ENCODE assay signal across 18 cellular contexts in genomic region chr17:29582254-29582765, GRCh38. TPM values are rescaled to one million over a fixed set of nuclear protein-coding genes. Genes with fewer than 3 reads are reported as not detected.
DNase-seq lines count a peak whose midpoint lies in the region; ATAC-seq, FAIRE-seq and TF ChIP-seq lines count a peak whose summit lies in the region.
"Had no signal": no experiment of that assay in that cellular context is flagged by ENCODE, and none has a peak within 500 bp of the region (broad histone marks: within the 10 kb centered on the region; RNA-seq: fewer than 3 reads in every experiment).

No MANE protein-coding gene starts in this region.

- TF ChIP-seq CTCF in K562 (IDR thresholded peaks at IDR 0.05 in 2 of 3, conservative IDR thresholded peaks at IDR 0.05 in 1 of 3; ENCODE audit: insufficient read depth in 2 of 3, low read depth in 1 of 3, low read length in 3 of 3) = no peak
- TF ChIP-seq CTCF in osteoblast (IDR thresholded peaks at IDR 0.05; ENCODE audit: extremely low read depth, low read depth, low read length) = no peak

- no peaks in the 10 kb centered on the region for H3K9me3 Mint-ChIP-seq in activated CD4-positive, alpha-beta memory T cell treated with anti-CD3 and anti-CD28 coated beads, Interleukin-2, amount 10 ng/mL, durations not matched to agents 7 days and 5 days
- no peaks in the 10 kb centered on the region for H3K9me3 Mint-ChIP-seq in activated CD4-positive, alpha-beta memory T cell treated with anti-CD3 and anti-CD28 coated beads for 36 hours
- no peaks in the 10 kb centered on the region for H3K9me3 Mint-ChIP-seq in activated CD8-positive, alpha-beta memory T cell treated with anti-CD3 and anti-CD28 coated beads, Interleukin-2, amount 10 ng/mL, durations not matched to agents 7 days and 5 days (ENCODE audit: low read depth)
- H3K9me3 Mint-ChIP-seq: activated T-helper 17 cell treated with anti-CD3 and anti-CD28 coated beads, Interleukin-2, amount 50 U/mL, for 72 hours; dendritic cell treated with granulocyte-macrophage colony-stimulating factor and Interleukin-4, amounts not matched to agents 40 ng/mL and 50 ng/mL, for 4 days; mesothelial cell of epicardium; naive thymus-derived CD8-positive, alpha-beta T cell had no signal

- no peak overlapping the region for H3K4me3 Mint-ChIP-seq in activated CD4-positive, alpha-beta memory T cell treated with anti-CD3 and anti-CD28 coated beads, Interleukin-2, amount 10 ng/mL, durations not matched to agents 7 days and 5 days
- no peak overlapping the region for H3K4me3 Mint-ChIP-seq in activated CD4-positive, alpha-beta memory T cell treated with anti-CD3 and anti-CD28 coated beads for 36 hours
- no peak overlapping the region for H3K4me3 Mint-ChIP-seq in activated CD8-positive, alpha-beta memory T cell treated with anti-CD3 and anti-CD28 coated beads, Interleukin-2, amount 10 ng/mL, durations not matched to agents 7 days and 5 days
- H3K4me3 Mint-ChIP-seq: activated T-helper 17 cell treated with anti-CD3 and anti-CD28 coated beads, Interleukin-2, amount 50 U/mL, for 72 hours; dendritic cell treated with granulocyte-macrophage colony-stimulating factor and Interleukin-4, amounts not matched to agents 40 ng/mL and 50 ng/mL, for 4 days; mesothelial cell of epicardium; naive thymus-derived CD8-positive, alpha-beta T cell had no signal

- H3K4me3 ChIP-seq in K562 (no peak overlapping the region), osteoblast (ENCODE audit: insufficient read depth, low read length) (no peak overlapping the region)
- H3K4me3 ChIP-seq: BLaER1 had no signal

- H3K27ac ChIP-seq in K562 (ENCODE audit: extremely low read depth, low read depth, low read length) (no peak overlapping the region), osteoblast (ENCODE audit: low read depth, low read length) (no peak overlapping the region)

- peaks cover 6 to 45% of the 10 kb centered on the region in 2 experiments; a peak in 4 of 5 replicates for H3K4me1 ChIP-seq in K562 (replicated peaks in 1 of 2; ENCODE audit: control insufficient read depth in 2 of 2, insufficient read depth in 2 of 2, low read length in 2 of 2)
- H3K4me1 ChIP-seq in osteoblast (ENCODE audit: insufficient read depth, low read length) = peaks cover 9% of the 10 kb centered on the region

- no TSS peak for BruUV-seq in K562 (replicated peaks; lab: Mats Ljungman, UMichigan)

- H3K27me3 ChIP-seq in K562 (ENCODE audit: control insufficient read depth in 2 of 2, insufficient read depth in 2 of 2, low read length in 2 of 2) (no peaks in the 10 kb centered on the region), osteoblast (ENCODE audit: insufficient read depth, low read length) (no peaks in the 10 kb centered on the region)
- H3K27me3 ChIP-seq: BLaER1 had no signal

- H3K27ac Mint-ChIP-seq in activated CD4-positive, alpha-beta memory T cell treated with anti-CD3 and anti-CD28 coated beads, Interleukin-2, amount 10 ng/mL, durations not matched to agents 7 days and 5 days = peak overlapping the region; percentile 26
- no peak overlapping the region for H3K27ac Mint-ChIP-seq in activated CD4-positive, alpha-beta memory T cell treated with anti-CD3 and anti-CD28 coated beads for 36 hours
- H3K27ac Mint-ChIP-seq in activated CD8-positive, alpha-beta memory T cell treated with anti-CD3 and anti-CD28 coated beads, Interleukin-2, amount 10 ng/mL, durations not matched to agents 7 days and 5 days = no peak overlapping the region
- H3K27ac Mint-ChIP-seq: activated T-helper 17 cell treated with anti-CD3 and anti-CD28 coated beads, Interleukin-2, amount 50 U/mL, for 72 hours; dendritic cell treated with granulocyte-macrophage colony-stimulating factor and Interleukin-4, amounts not matched to agents 40 ng/mL and 50 ng/mL, for 4 days; mesothelial cell of epicardium had no signal

- no peak for TF ChIP-seq POLR2A in K562 (conservative IDR thresholded peaks at IDR 0.05)

- no peak overlapping the region for H2AFZ ChIP-seq in K562 (ENCODE audit: low read depth, low read length)
- no peak overlapping the region for H2AFZ ChIP-seq in osteoblast (ENCODE audit: low read length)

- no peaks in the 10 kb centered on the region; the same call in 1 of the 2 replicates for H4K20me1 ChIP-seq in K562 (replicated peaks; ENCODE audit: control insufficient read depth, insufficient read depth, low read length)
- peaks cover 64% of the 10 kb centered on the region for H4K20me1 ChIP-seq in osteoblast (ENCODE audit: insufficient read depth, low read length)

- H3K36me3 Mint-ChIP-seq in activated CD4-positive, alpha-beta memory T cell treated with anti-CD3 and anti-CD28 coated beads, Interleukin-2, amount 10 ng/mL, durations not matched to agents 7 days and 5 days (ENCODE audit: low read depth) = peaks cover 30% of the 10 kb centered on the region
- H3K36me3 Mint-ChIP-seq in activated CD4-positive, alpha-beta memory T cell treated with anti-CD3 and anti-CD28 coated beads for 36 hours = peaks cover 11% of the 10 kb centered on the region
- H3K36me3 Mint-ChIP-seq in activated CD8-positive, alpha-beta memory T cell treated with anti-CD3 and anti-CD28 coated beads, Interleukin-2, amount 10 ng/mL, durations not matched to agents 7 days and 5 days = peaks cover 16% of the 10 kb centered on the region

- 71% methylated on average over 8 of the region's 10 CpGs for WGBS in K562 (ENCODE audit: insufficient coverage, low coverage, missing lambda C conversion rate)

- H3K4me2 ChIP-seq in K562 (ENCODE audit: insufficient read depth, low read length) (no peak overlapping the region), osteoblast (ENCODE audit: insufficient read depth, low read length) (no peak overlapping the region)
- H3K4me2 ChIP-seq: SK-N-SH had no signal

- TF ChIP-seq RAD21 in K562 (CRISPR knock-in tag; conservative IDR thresholded peaks at IDR 0.05 in 1 of 2, IDR thresholded peaks at IDR 0.05 in 1 of 2) = no peak

- peaks cover 34% of the 10 kb centered on the region; the same call in 1 of the 3 replicates for H3K36me3 ChIP-seq in K562 (ENCODE audit: control insufficient read depth, insufficient read depth, low read length)
- peaks cover 17% of the 10 kb centered on the region for H3K36me3 ChIP-seq in osteoblast (ENCODE audit: insufficient read depth, low read length)

- H3K4me1 Mint-ChIP-seq in activated CD4-positive, alpha-beta memory T cell treated with anti-CD3 and anti-CD28 coated beads, Interleukin-2, amount 10 ng/mL, durations not matched to agents 7 days and 5 days = peaks cover 47% of the 10 kb centered on the region
- H3K4me1 Mint-ChIP-seq in activated CD4-positive, alpha-beta memory T cell treated with anti-CD3 and anti-CD28 coated beads for 36 hours (ENCODE audit: low read depth) = peaks cover 34% of the 10 kb centered on the region
- H3K4me1 Mint-ChIP-seq in activated CD8-positive, alpha-beta memory T cell treated with anti-CD3 and anti-CD28 coated beads, Interleukin-2, amount 10 ng/mL, durations not matched to agents 7 days and 5 days = peaks cover 46% of the 10 kb centered on the region

- no peak for FAIRE-seq in K562 (lab: Jason Lieb, UNC)

- in situ Hi-C loops in K562 (cut with MboI) = no loop called here

- no peaks in the 10 kb centered on the region for H3K9me3 ChIP-seq in K562 (replicated peaks; ENCODE audit: control insufficient read depth, insufficient read depth, low read depth, low read length)
- H3K9me3 ChIP-seq in osteoblast (ENCODE audit: low read depth, low read length) = no peaks in the 10 kb centered on the region
- H3K9me3 ChIP-seq: BLaER1, SK-N-SH had no signal

- no peak for ATAC-seq in K562
- no peak for ATAC-seq in activated CD8-positive, alpha-beta memory T cell treated with anti-CD3 and anti-CD28 coated beads, Interleukin-2, amount 10 ng/mL, durations not matched to agents 7 days and 5 days
- ATAC-seq: activated T-helper 17 cell treated with anti-CD3 and anti-CD28 coated beads, Interleukin-2, amount 50 U/mL, for 72 hours; naive thymus-derived CD8-positive, alpha-beta T cell had no signal

- CTCF ChIA-PET in activated CD4-positive, alpha-beta memory T cell treated with anti-CD3 and anti-CD28 coated beads, Interleukin-2, amount 10 ng/mL, durations not matched to agents 7 days and 5 days (lab: Charles Lee) = interaction anchor here (0.5 to 5.5 kb wide), 5 partner anchors 9 to 291 kb away, joined by 3 to 43 read pairs (median 19); partner anchors contain the start of gene ANKRD13B
- CTCF ChIA-PET in activated CD4-positive, alpha-beta memory T cell treated with anti-CD3 and anti-CD28 coated beads for 36 hours (lab: Charles Lee) = interaction anchor here (1.0 to 6.9 kb wide), 7 partner anchors 9 to 213 kb away, joined by 3 to 98 read pairs (median 3); partner anchors contain the start of gene ANKRD13B
- CTCF ChIA-PET in K562 (lab: Yijun Ruan, JAX; ENCODE audit: low intra/inter-chr PET ratio) = no interaction called here
- CTCF ChIA-PET in activated CD8-positive, alpha-beta memory T cell treated with anti-CD3 and anti-CD28 coated beads, Interleukin-2, amount 10 ng/mL, durations not matched to agents 7 days and 5 days (lab: Charles Lee) = interaction anchor here (1.0 to 24.4 kb wide), 4 partner anchors 10 to 358 kb away, joined by 3 to 458 read pairs (median 87); partner anchors contain the start of genes ABHD15, ANKRD13B, CORO6 and TP53I13

- no peak for TF ChIP-seq EP300 in K562 (IDR thresholded peaks at IDR 0.05; ENCODE audit: low read length)

- H3K27me3 Mint-ChIP-seq in activated CD4-positive, alpha-beta memory T cell treated with anti-CD3 and anti-CD28 coated beads, Interleukin-2, amount 10 ng/mL, durations not matched to agents 7 days and 5 days = no peaks in the 10 kb centered on the region
- no peaks in the 10 kb centered on the region for H3K27me3 Mint-ChIP-seq in activated CD4-positive, alpha-beta memory T cell treated with anti-CD3 and anti-CD28 coated beads for 36 hours
- H3K27me3 Mint-ChIP-seq in activated CD8-positive, alpha-beta memory T cell treated with anti-CD3 and anti-CD28 coated beads, Interleukin-2, amount 10 ng/mL, durations not matched to agents 7 days and 5 days = no peaks in the 10 kb centered on the region
- H3K27me3 Mint-ChIP-seq: activated T-helper 17 cell treated with anti-CD3 and anti-CD28 coated beads, Interleukin-2, amount 50 U/mL, for 72 hours; dendritic cell treated with granulocyte-macrophage colony-stimulating factor and Interleukin-4, amounts not matched to agents 40 ng/mL and 50 ng/mL, for 4 days; naive thymus-derived CD8-positive, alpha-beta T cell had no signal

- no peak overlapping the region for H3K9ac ChIP-seq in K562 (ENCODE audit: insufficient read depth in 1 of 2, low read depth in 2 of 2, low read length in 2 of 2)
- H3K9ac ChIP-seq: SK-N-SH had no signal

- intact Hi-C loops in activated CD4-positive, alpha-beta memory T cell treated with anti-CD3 and anti-CD28 coated beads for 36 hours (cut with micrococcal nuclease) = loop anchor here (10.0 kb wide), 1 partner anchor 352 kb away; the partner anchor contains the start of gene SSH2
- intact Hi-C loops in K562 (cut with micrococcal nuclease) = no loop called here

- H3K79me2 ChIP-seq in K562 (ENCODE audit: control insufficient read depth, insufficient read depth, low read length) (peaks cover 9% of the 10 kb centered on the region; the same call in 2 of the 3 replicates), osteoblast (ENCODE audit: insufficient read depth, low read length) (peaks cover 63% of the 10 kb centered on the region)

- peaks cover 2% of the 10 kb centered on the region for H3K9me1 ChIP-seq in K562 (ENCODE audit: control insufficient read depth, insufficient read depth, low read length)

- POLR2A ChIA-PET in activated CD4-positive, alpha-beta memory T cell treated with anti-CD3 and anti-CD28 coated beads, Interleukin-2, amount 10 ng/mL, durations not matched to agents 7 days and 5 days (lab: Charles Lee) = interaction anchor here (1.3 to 1.7 kb wide), 3 partner anchors 9 to 35 kb away, joined by 4 to 8 read pairs (median 8); partner anchors contain the start of gene ABHD15
- POLR2A ChIA-PET in activated CD4-positive, alpha-beta memory T cell treated with anti-CD3 and anti-CD28 coated beads for 36 hours (lab: Charles Lee) = interaction anchor here (0.7 to 1.5 kb wide), 3 partner anchors 11 to 34 kb away, joined by 3 to 5 read pairs (median 4); partner anchors contain the start of gene ANKRD13B
- POLR2A ChIA-PET in K562 (lab: Yijun Ruan, JAX) = interaction anchor here (0.6 to 1.0 kb wide), 3 partner anchors 10 to 549 kb away, joined by 3 to 4 read pairs (median 3); no protein-coding TSS in a partner anchor

- DNase-seq in activated CD4-positive, alpha-beta memory T cell treated with anti-CD3 and anti-CD28 coated beads, Interleukin-2, amount 10 ng/mL, durations not matched to agents 7 days and 5 days = no peak
- DNase-seq in activated CD4-positive, alpha-beta memory T cell treated with anti-CD3 and anti-CD28 coated beads for 36 hours = no peak
- DNase-seq in DMS 273 treated with DMSO at 0.1 percent for 48 hours (lab: John Stamatoyannopoulos, UW) = peak; percentile 49
- no peak for DNase-seq in K562 (ENCODE audit: extremely low read depth in 1 of 4, low spot score in 3 of 4)
- DNase-seq in osteoblast (ENCODE audit: insufficient read length, low spot score, missing footprints) = peak; percentile 29
- no peak for DNase-seq in activated CD4-positive, CD25-positive, alpha-beta regulatory T cell (lab: John Stamatoyannopoulos, UW)
- no peak for DNase-seq in DMS53 (lab: John Stamatoyannopoulos, UW)
- DNase-seq in activated CD8-positive, alpha-beta memory T cell treated with anti-CD3 and anti-CD28 coated beads, Interleukin-2, amount 10 ng/mL, durations not matched to agents 7 days and 5 days = no peak
- DNase-seq: activated CD8-positive, alpha-beta memory T cell treated with anti-CD3 and anti-CD28 coated beads for 24 hours; EL; naive thymus-derived CD8-positive, alpha-beta T cell; NCI-H1417 treated with DMSO at 0.1 percent for 48 hours; NCI-H526 treated with DMSO at 0.1 percent for 48 hours had no signal

RNA-seq across cellular contexts. Expression of gene GIT1, which starts 7.1 kb away (rescaled TPM):
- total RNA-seq in activated CD4-positive, alpha-beta memory T cell treated with anti-CD3 and anti-CD28 coated beads, Interleukin-2, amount 10 ng/mL, durations not matched to agents 7 days and 5 days = 10 to 100 TPM; 76.6 to 80.4 TPM
- total RNA-seq in activated CD4-positive, alpha-beta memory T cell treated with anti-CD3 and anti-CD28 coated beads for 36 hours = 10 to 100 TPM; 51.3 to 54.4 TPM
- total RNA-seq in K562 (2011; cell fraction: chromatin; rRNA removed; ENCODE audit: low replicate concordance) = 26.1 and 92.6 TPM in 2 replicates
- 53.0 and 61.9 TPM in 2 replicates for total RNA-seq in K562 (2011; cell fraction: nucleolus; rRNA removed)
- total RNA-seq in K562 (2011; cell fraction: nucleoplasm; rRNA removed) = 24.8 and 33.5 TPM in 2 replicates
- total RNA-seq in K562 (2014; rRNA removed) (22.6 and 27.5 TPM in 2 replicates), K562 (2014; rRNA removed; fragmentation: Illumina TruSeq; extraction: Trizol) (7.2 and 11.4 TPM in 2 replicates), K562 (2015; rRNA removed; fragmentation: Illumina TruSeq; extraction: Trizol) (17.1 and 17.3 TPM in 2 replicates), K562 (2021) (31.3 and 35.3 TPM in 2 replicates), osteoblast (31.8 and 34.4 TPM in 2 replicates)
- polyA plus RNA-seq in K562 (2011; rRNA removed) (15.9 and 16.5 TPM in 2 replicates), K562 (2014; fragmentation: Illumina TruSeq; extraction: Trizol) (29.9 and 31.2 TPM in 2 replicates), K562 (2014; fragmentation: Nextera tagmentation; extraction: Ambion mirVana) (under 1 TPM; 0.35 to 0.38 TPM), K562 (2014; rRNA removed) (21.4 and 21.6 TPM in 2 replicates)
- polyA plus RNA-seq in K562 (2011; cell fraction: cytosol; rRNA removed) = 12.4 and 42.3 TPM in 2 replicates
- polyA plus RNA-seq in K562 (2011; cell fraction: nucleus; rRNA removed) = 30.8 and 82.9 TPM in 2 replicates
- polyA plus RNA-seq in K562 (2012) = 22.2 and 29.8 TPM in 2 replicates
- 7.8 and 14.8 TPM in 2 replicates for polyA minus RNA-seq in K562 (2011; rRNA and poly(A)+ RNA removed)
- polyA minus RNA-seq in K562 (2011; cell fraction: cytosol; rRNA and poly(A)+ RNA removed) = 22.0 and 24.6 TPM in 2 replicates
- polyA minus RNA-seq in K562 (2011; cell fraction: nucleus; rRNA and poly(A)+ RNA removed) = 21.4 and 31.9 TPM in 2 replicates
- total RNA-seq in activated CD8-positive, alpha-beta memory T cell treated with anti-CD3 and anti-CD28 coated beads, Interleukin-2, amount 10 ng/mL, durations not matched to agents 7 days and 5 days = 10 to 100 TPM; 69.5 to 79.5 TPM

RNA-seq across cellular contexts. Expression of gene ANKRD13B, which starts 10.6 kb away (rescaled TPM):
- total RNA-seq in activated CD4-positive, alpha-beta memory T cell treated with anti-CD3 and anti-CD28 coated beads, Interleukin-2, amount 10 ng/mL, durations not matched to agents 7 days and 5 days = 10 to 100 TPM; 11.3 to 13.6 TPM
- 10 to 100 TPM; 14.1 to 15.1 TPM for total RNA-seq in activated CD4-positive, alpha-beta memory T cell treated with anti-CD3 and anti-CD28 coated beads for 36 hours
- total RNA-seq in K562 (2011; cell fraction: chromatin; rRNA removed; ENCODE audit: low replicate concordance) = 17.2 and 53.9 TPM in 2 replicates
- total RNA-seq in K562 (2011; cell fraction: nucleolus; rRNA removed) = 37.9 and 41.4 TPM in 2 replicates
- 20.8 and 22.1 TPM in 2 replicates for total RNA-seq in K562 (2011; cell fraction: nucleoplasm; rRNA removed)
- total RNA-seq in K562 (2014; rRNA removed) (15.8 and 17.1 TPM in 2 replicates), K562 (2014; rRNA removed; fragmentation: Illumina TruSeq; extraction: Trizol) (2.5 and 3.5 TPM in 2 replicates), K562 (2015; rRNA removed; fragmentation: Illumina TruSeq; extraction: Trizol) (4.3 and 5.0 TPM in 2 replicates), K562 (2021) (22.3 and 28.1 TPM in 2 replicates), osteoblast (13.0 and 18.5 TPM in 2 replicates)
- polyA plus RNA-seq in K562 (2011; rRNA removed) (4.6 and 6.5 TPM in 2 replicates), K562 (2014; fragmentation: Illumina TruSeq; extraction: Trizol) (10.3 and 11.7 TPM in 2 replicates), K562 (2014; fragmentation: Nextera tagmentation; extraction: Ambion mirVana) (under 1 TPM; 0.15 to 0.59 TPM), K562 (2014; rRNA removed) (14.2 and 15.6 TPM in 2 replicates)
- 3.9 and 14.6 TPM in 2 replicates for polyA plus RNA-seq in K562 (2011; cell fraction: cytosol; rRNA removed)
- polyA plus RNA-seq in K562 (2011; cell fraction: nucleus; rRNA removed) = 28.4 and 73.6 TPM in 2 replicates
- 9.4 and 11.3 TPM in 2 replicates for polyA plus RNA-seq in K562 (2012)
- 2.5 and 3.7 TPM in 2 replicates for polyA minus RNA-seq in K562 (2011; rRNA and poly(A)+ RNA removed)
- polyA minus RNA-seq in K562 (2011; cell fraction: cytosol; rRNA and poly(A)+ RNA removed) = 8.7 and 9.4 TPM in 2 replicates
- polyA minus RNA-seq in K562 (2011; cell fraction: nucleus; rRNA and poly(A)+ RNA removed) = 11.3 and 11.8 TPM in 2 replicates
- 10 to 100 TPM; 15.6 to 20.1 TPM for total RNA-seq in activated CD8-positive, alpha-beta memory T cell treated with anti-CD3 and anti-CD28 coated beads, Interleukin-2, amount 10 ng/mL, durations not matched to agents 7 days and 5 days

RNA-seq across cellular contexts. Expression of gene TP53I13, which starts 13.8 kb away (rescaled TPM):
- total RNA-seq in activated CD4-positive, alpha-beta memory T cell treated with anti-CD3 and anti-CD28 coated beads, Interleukin-2, amount 10 ng/mL, durations not matched to agents 7 days and 5 days = 100 to 1,000 TPM; 112 to 118 TPM
- total RNA-seq in activated CD4-positive, alpha-beta memory T cell treated with anti-CD3 and anti-CD28 coated beads for 36 hours = 10 to 100 TPM; 54.2 to 55.3 TPM
- 13.5 and 50.0 TPM in 2 replicates for total RNA-seq in K562 (2011; cell fraction: chromatin; rRNA removed; ENCODE audit: low replicate concordance)
- total RNA-seq in K562 (2011; cell fraction: nucleolus; rRNA removed) = 63.0 and 73.5 TPM in 2 replicates
- total RNA-seq in K562 (2011; cell fraction: nucleoplasm; rRNA removed) = 36.1 and 46.0 TPM in 2 replicates
- 25.2 and 27.6 TPM in 2 replicates for total RNA-seq in K562 (2014; rRNA removed)
- 1.8 and 3.3 TPM in 2 replicates for total RNA-seq in K562 (2014; rRNA removed; fragmentation: Illumina TruSeq; extraction: Trizol)
- 13.0 and 13.9 TPM in 2 replicates for total RNA-seq in K562 (2015; rRNA removed; fragmentation: Illumina TruSeq; extraction: Trizol)
- total RNA-seq in K562 (2021) = 24.5 and 28.3 TPM in 2 replicates
- polyA plus RNA-seq in K562 (2011; rRNA removed) = 9.1 and 10.3 TPM in 2 replicates
- 9.9 and 48.3 TPM in 2 replicates for polyA plus RNA-seq in K562 (2011; cell fraction: cytosol; rRNA removed)
- polyA plus RNA-seq in K562 (2011; cell fraction: nucleus; rRNA removed) = 48.7 and 101 TPM in 2 replicates
- polyA plus RNA-seq in K562 (2012) = 16.9 and 38.4 TPM in 2 replicates
- 4.7 and 13.5 TPM in 2 replicates for polyA plus RNA-seq in K562 (2014; fragmentation: Illumina TruSeq; extraction: Trizol)
- polyA plus RNA-seq in K562 (2014; fragmentation: Nextera tagmentation; extraction: Ambion mirVana) = under 1 TPM; 0.08 to 0.13 TPM
- polyA plus RNA-seq in K562 (2014; rRNA removed) = 23.8 and 27.2 TPM in 2 replicates
- polyA minus RNA-seq in K562 (2011; rRNA and poly(A)+ RNA removed) = 1.5 and 4.3 TPM in 2 replicates
- polyA minus RNA-seq in K562 (2011; cell fraction: cytosol; rRNA and poly(A)+ RNA removed) = 16.0 and 22.0 TPM in 2 replicates
- 17.6 and 17.8 TPM in 2 replicates for polyA minus RNA-seq in K562 (2011; cell fraction: nucleus; rRNA and poly(A)+ RNA removed)
- 57.2 and 57.5 TPM in 2 replicates for total RNA-seq in osteoblast
- total RNA-seq in activated CD8-positive, alpha-beta memory T cell treated with anti-CD3 and anti-CD28 coated beads, Interleukin-2, amount 10 ng/mL, durations not matched to agents 7 days and 5 days = 100 to 1,000 TPM in 1 of 2 experiments, 10 to 100 TPM in 1; 97.0 to 131 TPM

RNA-seq across cellular contexts. Expression of gene ABHD15, which starts 15.5 kb away (rescaled TPM):
- total RNA-seq in activated CD4-positive, alpha-beta memory T cell treated with anti-CD3 and anti-CD28 coated beads, Interleukin-2, amount 10 ng/mL, durations not matched to agents 7 days and 5 days = 10 to 100 TPM; 18.5 to 19.3 TPM
- total RNA-seq in activated CD4-positive, alpha-beta memory T cell treated with anti-CD3 and anti-CD28 coated beads for 36 hours = 1 to 10 TPM; 8.9 to 9.8 TPM
- total RNA-seq in K562 (2011; cell fraction: chromatin; rRNA removed; ENCODE audit: low replicate concordance) = 4.0 and 8.2 TPM in 2 replicates
- 6.7 and 7.8 TPM in 2 replicates for total RNA-seq in K562 (2011; cell fraction: nucleolus; rRNA removed)
- total RNA-seq in K562 (2011; cell fraction: nucleoplasm; rRNA removed) = 4.4 and 5.1 TPM in 2 replicates
- total RNA-seq in K562 (2014; rRNA removed) = 2.4 and 3.1 TPM in 2 replicates
- total RNA-seq in K562 (2014; rRNA removed; fragmentation: Illumina TruSeq; extraction: Trizol) = 2.0 and 2.2 TPM in 2 replicates
- 3.8 and 4.2 TPM in 2 replicates for total RNA-seq in K562 (2015; rRNA removed; fragmentation: Illumina TruSeq; extraction: Trizol)
- 4.0 and 4.2 TPM in 2 replicates for total RNA-seq in K562 (2021)
- 0.85 and 1.8 TPM in 2 replicates for polyA plus RNA-seq in K562 (2011; rRNA removed)
- polyA plus RNA-seq in K562 (2011; cell fraction: cytosol; rRNA removed) = 0.83 and 3.0 TPM in 2 replicates
- 1.4 and 2.9 TPM in 2 replicates for polyA plus RNA-seq in K562 (2011; cell fraction: nucleus; rRNA removed)
- 3.2 and 5.4 TPM in 2 replicates for polyA plus RNA-seq in K562 (2012)
- polyA plus RNA-seq in K562 (2014; fragmentation: Illumina TruSeq; extraction: Trizol) = 2.4 and 2.5 TPM in 2 replicates
- under 1 TPM; 0.85 to 0.97 TPM for polyA plus RNA-seq in K562 (2014; fragmentation: Nextera tagmentation; extraction: Ambion mirVana)
- polyA plus RNA-seq in K562 (2014; rRNA removed) = 2.1 and 2.9 TPM in 2 replicates
- polyA minus RNA-seq in K562 (2011; rRNA and poly(A)+ RNA removed) = 1.6 and 3.6 TPM in 2 replicates
- polyA minus RNA-seq in K562 (2011; cell fraction: cytosol; rRNA and poly(A)+ RNA removed) = 1.5 and 2.9 TPM in 2 replicates
- polyA minus RNA-seq in K562 (2011; cell fraction: nucleus; rRNA and poly(A)+ RNA removed) = 1.7 and 2.8 TPM in 2 replicates
- 8.8 and 9.4 TPM in 2 replicates for total RNA-seq in osteoblast
- total RNA-seq in activated CD8-positive, alpha-beta memory T cell treated with anti-CD3 and anti-CD28 coated beads, Interleukin-2, amount 10 ng/mL, durations not matched to agents 7 days and 5 days = 10 to 100 TPM; 20.0 to 20.3 TPM

RNA-seq across cellular contexts. Expression of gene CORO6, which starts 40.4 kb away (rescaled TPM):
- 1 to 10 TPM; 5.3 to 5.6 TPM for total RNA-seq in activated CD4-positive, alpha-beta memory T cell treated with anti-CD3 and anti-CD28 coated beads, Interleukin-2, amount 10 ng/mL, durations not matched to agents 7 days and 5 days
- total RNA-seq in activated CD4-positive, alpha-beta memory T cell treated with anti-CD3 and anti-CD28 coated beads for 36 hours = 10 to 100 TPM; 21.3 to 22.1 TPM
- 15.2 and 53.0 TPM in 2 replicates for total RNA-seq in K562 (2011; cell fraction: chromatin; rRNA removed; ENCODE audit: low replicate concordance)
- total RNA-seq in K562 (2011; cell fraction: nucleolus; rRNA removed) = 19.7 and 21.4 TPM in 2 replicates
- 13.7 and 15.3 TPM in 2 replicates for total RNA-seq in K562 (2011; cell fraction: nucleoplasm; rRNA removed)
- total RNA-seq in K562 (2014; rRNA removed) = 2.8 and 2.9 TPM in 2 replicates
- 0.47 and 0.64 TPM in 2 replicates for total RNA-seq in K562 (2014; rRNA removed; fragmentation: Illumina TruSeq; extraction: Trizol)
- total RNA-seq in K562 (2015; rRNA removed; fragmentation: Illumina TruSeq; extraction: Trizol) = 1.7 and 2.5 TPM in 2 replicates
- 4.4 TPM in 2 replicates for total RNA-seq in K562 (2021)
- 9.8 and 11.9 TPM in 2 replicates for polyA plus RNA-seq in K562 (2011; rRNA removed)
- polyA plus RNA-seq in K562 (2011; cell fraction: cytosol; rRNA removed) = 4.9 and 9.8 TPM in 2 replicates
- 96.7 and 310 TPM in 2 replicates for polyA plus RNA-seq in K562 (2011; cell fraction: nucleus; rRNA removed)
- 4.9 and 6.6 TPM in 2 replicates for polyA plus RNA-seq in K562 (2012)
- 2.4 and 3.1 TPM in 2 replicates for polyA plus RNA-seq in K562 (2014; fragmentation: Illumina TruSeq; extraction: Trizol)
- polyA plus RNA-seq in K562 (2014; fragmentation: Nextera tagmentation; extraction: Ambion mirVana) = under 1 TPM; 0.04 to 0.11 TPM
- polyA plus RNA-seq in K562 (2014; rRNA removed) = 6.6 and 9.1 TPM in 2 replicates
- 5.3 and 14.2 TPM in 2 replicates for polyA minus RNA-seq in K562 (2011; rRNA and poly(A)+ RNA removed)
- 2.5 and 5.4 TPM in 2 replicates for polyA minus RNA-seq in K562 (2011; cell fraction: cytosol; rRNA and poly(A)+ RNA removed)
- 15.4 and 24.0 TPM in 2 replicates for polyA minus RNA-seq in K562 (2011; cell fraction: nucleus; rRNA and poly(A)+ RNA removed)
- total RNA-seq in osteoblast = 12.7 and 20.3 TPM in 2 replicates
- 1 to 10 TPM; 2.7 to 7.0 TPM for total RNA-seq in activated CD8-positive, alpha-beta memory T cell treated with anti-CD3 and anti-CD28 coated beads, Interleukin-2, amount 10 ng/mL, durations not matched to agents 7 days and 5 days

Comparison
In these comparisons a context has a peak if more than half of its experiments do, and no peak if none do; other contexts are left out.
1. DNase-seq: peak in DMS 273 treated with DMSO at 0.1 percent for 48 hours (single experiment) and osteoblast (single experiment); none in activated CD4-positive, alpha-beta memory T cell treated with anti-CD3 and anti-CD28 coated beads, Interleukin-2, amount 10 ng/mL, durations not matched to agents 7 days and 5 days (single experiment), activated CD4-positive, alpha-beta memory T cell treated with anti-CD3 and anti-CD28 coated beads for 36 hours (single experiment), K562 (0 of 4), activated CD4-positive, CD25-positive, alpha-beta regulatory T cell (0 of 4), DMS53 (single experiment) and activated CD8-positive, alpha-beta memory T cell treated with anti-CD3 and anti-CD28 coated beads, Interleukin-2, amount 10 ng/mL, durations not matched to agents 7 days and 5 days (single experiment).